Comparison of ENCODE assay signal across 13 cellular contexts in the genomic region with DNA sequence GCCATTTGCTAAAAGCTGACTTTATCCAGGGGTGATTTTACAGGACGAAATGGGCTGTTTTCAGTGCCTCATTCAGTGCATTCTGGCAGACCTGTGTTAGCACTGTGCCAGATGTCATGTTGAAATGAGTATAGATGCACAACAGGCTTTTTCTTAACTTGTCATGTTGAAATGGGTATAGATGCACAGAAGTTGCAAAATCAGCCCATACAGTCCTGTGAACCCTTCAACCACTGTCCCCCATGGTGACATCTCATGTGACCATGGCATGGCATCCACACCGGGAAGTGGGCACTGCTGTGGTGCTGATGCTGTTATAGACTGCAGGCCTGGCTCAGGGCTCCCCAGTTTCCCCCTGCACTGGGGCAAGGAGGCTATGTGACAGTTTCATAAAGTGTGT. TPM values are rescaled to one million over a fixed set of nuclear protein-coding genes. Genes with fewer than 3 reads are reported as not detected.
DNase-seq lines count a peak whose midpoint lies in the region; ATAC-seq, FAIRE-seq and TF ChIP-seq lines count a peak whose summit lies in the region.
"Had no signal": no experiment of that assay in that cellular context is flagged by ENCODE, and none has a peak within 500 bp of the region (broad histone marks: within the 10 kb centered on the region; RNA-seq: fewer than 3 reads in every experiment).

No MANE protein-coding gene starts in this region.

- no peaks in the 10 kb centered on the region for H3K27me3 ChIP-seq in keratinocyte (ENCODE audit: control insufficient read depth, extremely low read depth, insufficient read depth, low read length)
- H3K27me3 ChIP-seq: ascending aorta, Peyer's patch had no signal

- H3K27ac ChIP-seq in VCaP (peak overlapping the region; percentile 95), keratinocyte (ENCODE audit: control insufficient read depth, insufficient read depth, low read length) (no peak overlapping the region)

- FAIRE-seq in keratinocyte (lab: Jason Lieb, UNC) = no peak
- FAIRE-seq: endothelial cell of umbilical vein had no signal

- intact Hi-C loops in posterior vena cava (cut with DNase I) = loop anchor here in 1 of 2 donors (10.0 kb wide), 1 partner anchor 55 kb away; a partner anchor contains a TSS

- no peak for DNase-seq in activated naive CD4-positive, alpha-beta T cell treated with Interleukin-2 at 50 U/mL for 16 hours
- DNase-seq in keratinocyte (ENCODE audit: low read depth, low spot score) (no peak), posterior vena cava (ENCODE audit: low spot score) (no peak), GF-D8 (lab: John Stamatoyannopoulos, UW) (no peak)
- DNase-seq: naive B cell, NCI-H1436 treated with DMSO at 0.1 percent for 48 hours, Peyer's patch had no signal

- H3K27ac Mint-ChIP-seq in activated naive CD4-positive, alpha-beta T cell treated with anti-CD3 and anti-CD28 coated beads, Interleukin-2, amount 50 U/mL, for 24 hours = peak overlapping the region; percentile 35

- ATAC-seq in GM19467 (IDR thresholded peaks at IDR 0.05; ENCODE audit: unreplicated experiment) (no peak), GM21576 (IDR thresholded peaks at IDR 0.05; ENCODE audit: unreplicated experiment) (no peak)

- no peaks in the 10 kb centered on the region for H4K20me1 ChIP-seq in keratinocyte (ENCODE audit: control insufficient read depth, extremely low read depth, insufficient read depth, low read length)

- H3K4me1 Mint-ChIP-seq in activated naive CD4-positive, alpha-beta T cell treated with anti-CD3 and anti-CD28 coated beads, Interleukin-2, amount 50 U/mL, for 24 hours = peaks cover 18% of the 10 kb centered on the region

- TF ChIP-seq CTCF in VCaP (conservative IDR thresholded peaks at IDR 0.05) (no peak), keratinocyte (optimal IDR thresholded peaks at IDR 0.05 in 1 of 3, IDR thresholded peaks at IDR 0.05 in 1 of 3, conservative IDR thresholded peaks at IDR 0.05 in 1 of 3; ENCODE audit: extremely low read depth in 1 of 3, insufficient read depth in 2 of 3, low read length in 3 of 3) (no peak)

- H3K9me3 ChIP-seq in keratinocyte (ENCODE audit: control insufficient read depth, low read depth, low read length) = no peaks in the 10 kb centered on the region
- H3K9me3 ChIP-seq: ascending aorta, Peyer's patch had no signal

- dilution Hi-C loops in keratinocyte (cut with MboI; ENCODE audit: extremely low pct_ligation_motif_present, low sequenced_read_pairs) = no loop called here

- H3K9ac ChIP-seq in keratinocyte (ENCODE audit: control insufficient read depth, extremely low read depth, insufficient read depth, low read length) = no peak overlapping the region

- H2AFZ ChIP-seq in keratinocyte (ENCODE audit: control insufficient read depth, low read length) = no peak overlapping the region

- H3K79me2 ChIP-seq in keratinocyte (ENCODE audit: control insufficient read depth, insufficient read depth, low read length) = peaks cover 61% of the 10 kb centered on the region

- H3K27me3 Mint-ChIP-seq in activated naive CD4-positive, alpha-beta T cell treated with anti-CD3 and anti-CD28 coated beads, Interleukin-2, amount 50 U/mL, for 24 hours = no peaks in the 10 kb centered on the region
- H3K27me3 Mint-ChIP-seq: naive B cell had no signal

- H3K4me3 Mint-ChIP-seq in activated naive CD4-positive, alpha-beta T cell treated with anti-CD3 and anti-CD28 coated beads, Interleukin-2, amount 50 U/mL, for 24 hours = peak overlapping the region; percentile 70

- peaks cover 16% of the 10 kb centered on the region for H3K4me1 ChIP-seq in keratinocyte (ENCODE audit: control insufficient read depth, extremely low read depth, insufficient read depth, low read length)

- H3K4me2 ChIP-seq in keratinocyte (ENCODE audit: control insufficient read depth, extremely low read depth, insufficient read depth, low read depth, low read length) = peak overlapping the region; percentile 17

- no peak overlapping the region for H3K4me3 ChIP-seq in keratinocyte (ENCODE audit: control insufficient read depth in 2 of 3, extremely low read depth in 1 of 3, insufficient read depth in 2 of 3, low read depth in 1 of 3, low read length in 3 of 3)
- H3K4me3 ChIP-seq: Peyer's patch had no signal

- no peaks in the 10 kb centered on the region for H3K9me3 Mint-ChIP-seq in activated naive CD4-positive, alpha-beta T cell treated with anti-CD3 and anti-CD28 coated beads, Interleukin-2, amount 50 U/mL, for 24 hours
- H3K9me3 Mint-ChIP-seq: naive B cell had no signal

- no peaks in the 10 kb centered on the region for H3K9me1 ChIP-seq in keratinocyte (ENCODE audit: control insufficient read depth, extremely low read depth, insufficient read depth, low read length)

- H3K36me3 Mint-ChIP-seq in activated naive CD4-positive, alpha-beta T cell treated with anti-CD3 and anti-CD28 coated beads, Interleukin-2, amount 50 U/mL, for 24 hours = no peaks in the 10 kb centered on the region
- H3K36me3 Mint-ChIP-seq: naive B cell had no signal

- peaks cover 4 to 9% of the 10 kb centered on the region in 2 experiments for H3K36me3 ChIP-seq in keratinocyte (ENCODE audit: control insufficient read depth in 2 of 2, extremely low read depth in 1 of 2, insufficient read depth in 2 of 2, low read length in 2 of 2)

RNA-seq across cellular contexts. Expression of a gene that starts 2.5 kb away (rescaled TPM):
- polyA plus RNA-seq in keratinocyte = 162 to 200 TPM (median 170 TPM) in 3 replicates
- 214 TPM for polyA plus RNA-seq in keratinocyte (2011; ENCODE audit: low read depth)
- 138 and 195 TPM in 2 replicates for polyA plus RNA-seq in keratinocyte (2011; cell fraction: cytosol; rRNA removed)
- 132 and 133 TPM in 2 replicates for polyA plus RNA-seq in keratinocyte (2011; cell fraction: nucleus; rRNA removed)
- polyA plus RNA-seq in keratinocyte (2012; ENCODE audit: low replicate concordance) = 207 and 214 TPM in 2 replicates
- polyA minus RNA-seq in keratinocyte = 82.7 to 124 TPM (median 97.7 TPM) in 3 replicates
- polyA minus RNA-seq in keratinocyte (2011; cell fraction: cytosol; rRNA and poly(A)+ RNA removed) = 164 TPM
- polyA minus RNA-seq in keratinocyte (2011; cell fraction: nucleus; rRNA and poly(A)+ RNA removed) = 31.6 and 36.6 TPM in 2 replicates
- total RNA-seq in posterior vena cava = 100 to 1,000 TPM in 1 of 2 donors, 10 to 100 TPM in 1; 76.8 to 109 TPM

RNA-seq across cellular contexts. Expression of a gene that starts 27.6 kb away (rescaled TPM):
- polyA plus RNA-seq in keratinocyte = 24.4 to 48.0 TPM (median 24.6 TPM) in 3 replicates
- 8.2 TPM for polyA plus RNA-seq in keratinocyte (2011; ENCODE audit: low read depth)
- 18.2 and 41.8 TPM in 2 replicates for polyA plus RNA-seq in keratinocyte (2011; cell fraction: cytosol; rRNA removed)
- 116 and 155 TPM in 2 replicates for polyA plus RNA-seq in keratinocyte (2011; cell fraction: nucleus; rRNA removed)
- 27.6 and 43.5 TPM in 2 replicates for polyA plus RNA-seq in keratinocyte (2012; ENCODE audit: low replicate concordance)
- polyA minus RNA-seq in keratinocyte = 21.9 to 31.3 TPM (median 24.9 TPM) in 3 replicates
- 37.8 TPM for polyA minus RNA-seq in keratinocyte (2011; cell fraction: cytosol; rRNA and poly(A)+ RNA removed)
- polyA minus RNA-seq in keratinocyte (2011; cell fraction: nucleus; rRNA and poly(A)+ RNA removed) = 34.8 and 49.2 TPM in 2 replicates
- total RNA-seq in posterior vena cava = 10 to 100 TPM; 33.0 to 38.8 TPM

RNA-seq across cellular contexts. Expression of a gene that starts 40.2 kb away (rescaled TPM):
- polyA plus RNA-seq in keratinocyte = not detected in 3 replicates
- polyA plus RNA-seq in keratinocyte (2011; ENCODE audit: low read depth) = not detected
- not detected in 2 replicates for polyA plus RNA-seq in keratinocyte (2011; cell fraction: cytosol; rRNA removed)
- polyA plus RNA-seq in keratinocyte (2011; cell fraction: nucleus; rRNA removed) = not detected in 2 replicates
- 0.10 TPM in 1 of 2 replicates, not detected in the other for polyA plus RNA-seq in keratinocyte (2012; ENCODE audit: low replicate concordance)
- not detected in 3 replicates for polyA minus RNA-seq in keratinocyte
- polyA minus RNA-seq in keratinocyte (2011; cell fraction: cytosol; rRNA and poly(A)+ RNA removed) = not detected
- polyA minus RNA-seq in keratinocyte (2011; cell fraction: nucleus; rRNA and poly(A)+ RNA removed) = not detected in 2 replicates
- not detected for total RNA-seq in posterior vena cava
- total RNA-seq: ascending aorta, Peyer's patch had no signal

RNA-seq across cellular contexts. Expression of a gene that starts 43.7 kb away (rescaled TPM):
- polyA plus RNA-seq in keratinocyte = 81.4 to 297 TPM (median 114 TPM) in 3 replicates
- 308 TPM for polyA plus RNA-seq in keratinocyte (2011; ENCODE audit: low read depth)
- 64.7 and 134 TPM in 2 replicates for polyA plus RNA-seq in keratinocyte (2011; cell fraction: cytosol; rRNA removed)
- polyA plus RNA-seq in keratinocyte (2011; cell fraction: nucleus; rRNA removed) = 499 and 646 TPM in 2 replicates
- 119 and 230 TPM in 2 replicates for polyA plus RNA-seq in keratinocyte (2012; ENCODE audit: low replicate concordance)
- polyA minus RNA-seq in keratinocyte = 97.2 to 114 TPM (median 110 TPM) in 3 replicates
- polyA minus RNA-seq in keratinocyte (2011; cell fraction: cytosol; rRNA and poly(A)+ RNA removed) = 140 TPM
- 100 and 132 TPM in 2 replicates for polyA minus RNA-seq in keratinocyte (2011; cell fraction: nucleus; rRNA and poly(A)+ RNA removed)
- 10 to 100 TPM; 23.8 to 38.3 TPM for total RNA-seq in posterior vena cava

RNA-seq across cellular contexts. Expression of a gene that starts 48.4 kb away (rescaled TPM):
- 8.4 to 21.2 TPM (median 13.5 TPM) in 3 replicates for polyA plus RNA-seq in keratinocyte
- 4.1 TPM for polyA plus RNA-seq in keratinocyte (2011; ENCODE audit: low read depth)
- polyA plus RNA-seq in keratinocyte (2011; cell fraction: cytosol; rRNA removed) = 12.1 and 24.3 TPM in 2 replicates
- polyA plus RNA-seq in keratinocyte (2011; cell fraction: nucleus; rRNA removed) = 27.1 and 28.4 TPM in 2 replicates
- polyA plus RNA-seq in keratinocyte (2012; ENCODE audit: low replicate concordance) = 9.7 and 19.7 TPM in 2 replicates
- polyA minus RNA-seq in keratinocyte = 9.0 to 51.7 TPM (median 10.8 TPM) in 3 replicates
- polyA minus RNA-seq in keratinocyte (2011; cell fraction: cytosol; rRNA and poly(A)+ RNA removed) = 24.4 TPM
- polyA minus RNA-seq in keratinocyte (2011; cell fraction: nucleus; rRNA and poly(A)+ RNA removed) = 14.7 and 24.3 TPM in 2 replicates
- 10 to 100 TPM; 10.6 to 11.2 TPM for total RNA-seq in posterior vena cava
